ENCODE assay signal across 8 cellular contexts in genomic region chr6:108293527-108294296, GRCh38. TPM values are rescaled to one million over a fixed set of nuclear protein-coding genes. Genes with fewer than 3 reads are reported as not detected.
A peak's percentile ranks its signal among the peaks of the same experiment; 100 is the strongest.
DNase-seq lines count a peak whose midpoint lies in the region; ATAC-seq and TF ChIP-seq lines count a peak whose summit lies in the region.

No MANE protein-coding gene starts in this region.

- DNase-seq in A673 (ENCODE audit: low spot score) (peak; percentile 4), body of pancreas (peak in 1 of 4 donors; percentile 14), SKM-1 treated with dmso at 0.1 percent for 144 hours (lab: John Stamatoyannopoulos, UW; ENCODE audit: unreplicated experiment) (no peak), GM13976 (ENCODE audit: low spot score) (no peak)
- DNase-seq in effector CD8-positive, alpha-beta T cell (lab: John Stamatoyannopoulos, UW) = no peak

- H3K27ac ChIP-seq in A673 (ENCODE audit: low read depth, low read length, poor library complexity, severe bottlenecking) (no peak overlapping the region), HUES6 (ENCODE audit: low read depth, low read length) (no peak overlapping the region), body of pancreas (peak overlapping the region in 3 of 4 donors; percentile 87 to 91 (median 88))

- peak overlapping the region; percentile 89 for H3K9ac ChIP-seq in HUES6 (ENCODE audit: low read length)

- no peak for TF ChIP-seq POLR2A in body of pancreas (IDR thresholded peaks at IDR 0.05)

- peak overlapping the region; percentile 68 for H3K4me3 ChIP-seq in A673 (ENCODE audit: low read depth, low read length, poor library complexity, severe bottlenecking)
- H3K4me3 ChIP-seq in HUES6 (ENCODE audit: low read depth, low read length) = peak overlapping the region; percentile 89
- no peak overlapping the region for H3K4me3 ChIP-seq in body of pancreas
- H3K4me3 ChIP-seq in mononuclear cell (ENCODE audit: low read length) = peak overlapping the region; percentile 79

- H3K4me1 ChIP-seq in A673 (ENCODE audit: insufficient read depth, low read length, poor library complexity, severe bottlenecking) (peaks cover 10% of the 10 kb centered on the region), HUES6 (ENCODE audit: control insufficient read depth, insufficient read depth, low read length) (no peaks in the 10 kb centered on the region; the same call in 1 of the 2 replicates), body of pancreas (peaks cover 6% of the 10 kb centered on the region), mononuclear cell (ENCODE audit: insufficient read depth, low read length) (peaks cover 15% of the 10 kb centered on the region)

- in situ Hi-C loops in GM13976 (cut with MboI; ENCODE audit: low sequenced_read_pairs, unreplicated experiment) = no loop called here

- intact Hi-C loops in A673 (cut with micrococcal nuclease; ENCODE audit: unreplicated experiment) (no loop called here), body of pancreas (cut with DNase I) (no loop called here)

- TF ChIP-seq CTCF in A673 (conservative IDR thresholded peaks at IDR 0.05; ENCODE audit: low read depth, low read length) = no peak
- no peak for TF ChIP-seq CTCF in body of pancreas (IDR thresholded peaks at IDR 0.05)
- TF ChIP-seq CTCF in GM13976 (IDR thresholded peaks at IDR 0.05; ENCODE audit: borderline replicate concordance, control extremely low read depth, extremely low read depth, insufficient read depth, missing control alignments) = no peak

- BruUV-seq in A673 (replicated peaks; lab: Mats Ljungman, UMichigan) = no TSS peak

- no peaks in the 10 kb centered on the region for H3K36me3 ChIP-seq in A673 (ENCODE audit: insufficient read depth, low read length, poor library complexity, severe bottlenecking)
- no peaks in the 10 kb centered on the region for H3K36me3 ChIP-seq in HUES6 (ENCODE audit: control insufficient read depth, insufficient read depth, low read length)
- H3K36me3 ChIP-seq in body of pancreas (replicated peaks in 1 of 2; ENCODE audit: insufficient read depth in 1 of 2, low read depth in 2 of 2) = no peaks in the 10 kb centered on the region

- H3K9me3 ChIP-seq in A673 (ENCODE audit: low read depth, low read length, poor library complexity, severe bottlenecking) (no peaks in the 10 kb centered on the region), HUES6 (ENCODE audit: control insufficient read depth, insufficient read depth, low read depth, low read length) (no peaks in the 10 kb centered on the region), body of pancreas (no peaks in the 10 kb centered on the region), mononuclear cell (ENCODE audit: low read depth, low read length) (no peaks in the 10 kb centered on the region)

- CTCF ChIA-PET in A673 (lab: Charles Lee) = no interaction called here

- POLR2A ChIA-PET in A673 (lab: Charles Lee; ENCODE audit: low non-redundant PET) = no interaction called here

- 92 to 95% methylated on average over 18 to 19 of the region's 19 CpGs for WGBS in body of pancreas, 2 donors

- ATAC-seq in body of pancreas = no peak
- no peak for ATAC-seq in HG02588 (IDR thresholded peaks at IDR 0.05; ENCODE audit: unreplicated experiment)

- no peaks in the 10 kb centered on the region for H3K27me3 ChIP-seq in A673 (replicated peaks; ENCODE audit: insufficient read depth, low read depth, low read length, poor library complexity)
- no peaks in the 10 kb centered on the region for H3K27me3 ChIP-seq in HUES6 (ENCODE audit: control insufficient read depth, insufficient read depth, low read length)
- H3K27me3 ChIP-seq in body of pancreas = no peaks in the 10 kb centered on the region
- no peaks in the 10 kb centered on the region for H3K27me3 ChIP-seq in mononuclear cell (ENCODE audit: insufficient read depth, low read length)

RNA-seq across cellular contexts. Expression of gene AFG1L, which starts 1.1 kb away (rescaled TPM):
- total RNA-seq in A673 (2021) (5.7 and 7.5 TPM in 2 replicates), body of pancreas (1 to 10 TPM; 1.6 to 4.0 TPM), mononuclear cell (3.0 TPM)

RNA-seq across cellular contexts. Expression of gene SNX3, which starts 32.9 kb away (rescaled TPM):
- 104 and 105 TPM in 2 replicates for total RNA-seq in A673 (2021)
- total RNA-seq in body of pancreas = 10 to 100 TPM; 61.6 to 77.0 TPM
- 140 TPM for total RNA-seq in mononuclear cell

Comparison
In these comparisons a context has a peak if more than half of its experiments do, and no peak if none do; other contexts are left out.
1. H3K27ac ChIP-seq: peak in body of pancreas (3 of 4); none in A673 (single experiment) and HUES6 (single experiment).
2. H3K4me3 ChIP-seq: peak in A673 (single experiment), HUES6 (single experiment) and mononuclear cell (single experiment); none in body of pancreas (0 of 2).